ENCODE assay signal across 9 cellular contexts in genomic region chr19:42324655-42325307, GRCh38. TPM values are rescaled to one million over a fixed set of nuclear protein-coding genes. Genes with fewer than 3 reads are reported as not detected.
DNase-seq lines count a peak whose midpoint lies in the region; ATAC-seq lines count a peak whose summit lies in the region.
"Had no signal": no experiment of that assay in that cellular context is flagged by ENCODE, and none has a peak within 500 bp of the region (broad histone marks: within the 10 kb centered on the region; RNA-seq: fewer than 3 reads in every experiment).

No MANE protein-coding gene starts in this region.

- peak in 1 of 2 donors; percentile 1 for ATAC-seq in activated T-cell treated with anti-CD3 and anti-CD28 coated beads, Interleukin-2, amount 50 U/mL, for 4 hours
- ATAC-seq in stimulated activated effector memory CD8-positive, alpha-beta T cell treated with anti-CD3 and anti-CD28 coated beads, Interleukin-12 subunit alpha, Interleukin-12 subunit beta, amount 100 ng/mL, for 72 hours: no peak
- no peak for ATAC-seq in GM21367 (IDR thresholded peaks at IDR 0.05; ENCODE audit: unreplicated experiment)

- peak overlapping the region; percentile 88 for H3K4me3 Mint-ChIP-seq in activated T-cell treated with anti-CD3 and anti-CD28 coated beads, Interleukin-2, amount 50 U/mL, for 4 hours
- H3K4me3 Mint-ChIP-seq in stimulated activated effector memory CD8-positive, alpha-beta T cell treated with anti-CD3 and anti-CD28 coated beads, Interleukin-12 subunit alpha, Interleukin-12 subunit beta, amount 100 ng/mL, for 72 hours: peak overlapping the region; percentile 93

- H3K27ac ChIP-seq in HUES48 (ENCODE audit: low read depth, low read length): peak overlapping the region; percentile 37
- H3K27ac ChIP-seq in iPS-18a (ENCODE audit: low read length): no peak overlapping the region

- H3K27ac Mint-ChIP-seq in stimulated activated effector memory CD8-positive, alpha-beta T cell treated with anti-CD3 and anti-CD28 coated beads, Interleukin-12 subunit alpha, Interleukin-12 subunit beta, amount 100 ng/mL, for 72 hours: peak overlapping the region; percentile 93

- no peaks in the 10 kb centered on the region for H3K36me3 Mint-ChIP-seq in activated T-cell treated with anti-CD3 and anti-CD28 coated beads, Interleukin-2, amount 50 U/mL, for 4 hours (ENCODE audit: insufficient read depth)
- H3K36me3 Mint-ChIP-seq in stimulated activated effector memory CD8-positive, alpha-beta T cell treated with anti-CD3 and anti-CD28 coated beads, Interleukin-12 subunit alpha, Interleukin-12 subunit beta, amount 100 ng/mL, for 72 hours: peaks cover 13% of the 10 kb centered on the region

- no peak for DNase-seq in activated T-cell treated with anti-CD3 and anti-CD28 coated beads, Interleukin-2, amount 50 U/mL, for 4 hours
- DNase-seq in stimulated activated effector memory CD8-positive, alpha-beta T cell treated with anti-CD3 and anti-CD28 coated beads, Interleukin-12 subunit alpha, Interleukin-12 subunit beta, amount 100 ng/mL, for 72 hours (ENCODE audit: low spot score in 2 of 2): peak in 1 of 2 donors; percentile 14
- DNase-seq in stimulated activated CD4-positive, alpha-beta T cell treated with anti-CD3 and anti-CD28 coated beads, Interleukin-4, amount 100 ng/mL, for 1 hour: no peak
- DNase-seq in LoVo (ENCODE audit: low spot score) (no peak), CD1c-positive myeloid dendritic cell (ENCODE audit: extremely low spot score) (no peak)

- H3K9me3 Mint-ChIP-seq in activated T-cell treated with anti-CD3 and anti-CD28 coated beads, Interleukin-2, amount 50 U/mL, for 4 hours: no peaks in the 10 kb centered on the region
- no peaks in the 10 kb centered on the region for H3K9me3 Mint-ChIP-seq in stimulated activated effector memory CD8-positive, alpha-beta T cell treated with anti-CD3 and anti-CD28 coated beads, Interleukin-12 subunit alpha, Interleukin-12 subunit beta, amount 100 ng/mL, for 72 hours

- no peaks in the 10 kb centered on the region; the same call in 1 of the 2 replicates for H3K4me1 ChIP-seq in HUES48 (ENCODE audit: control insufficient read depth, insufficient read depth, low read length)
- H3K4me1 ChIP-seq in iPS-18a (ENCODE audit: control insufficient read depth, low read depth, low read length): peaks cover 7% of the 10 kb centered on the region

- H3K4me1 Mint-ChIP-seq in activated T-cell treated with anti-CD3 and anti-CD28 coated beads, Interleukin-2, amount 50 U/mL, for 4 hours (ENCODE audit: low read depth): peaks cover 18% of the 10 kb centered on the region
- peaks cover 31% of the 10 kb centered on the region for H3K4me1 Mint-ChIP-seq in stimulated activated effector memory CD8-positive, alpha-beta T cell treated with anti-CD3 and anti-CD28 coated beads, Interleukin-12 subunit alpha, Interleukin-12 subunit beta, amount 100 ng/mL, for 72 hours

- no peaks in the 10 kb centered on the region for H3K9me3 ChIP-seq in HUES48 (ENCODE audit: control insufficient read depth, insufficient read depth, low read length)
- H3K9me3 ChIP-seq in iPS-18a (ENCODE audit: control insufficient read depth, low read depth, low read length): no peaks in the 10 kb centered on the region
- H3K9me3 ChIP-seq: thyroid gland had no signal

- H3K4me3 ChIP-seq in HUES48 (ENCODE audit: low read depth, low read length): peak overlapping the region; percentile 58
- H3K4me3 ChIP-seq in iPS-18a (ENCODE audit: low read length): peak overlapping the region; percentile 59

- no peaks in the 10 kb centered on the region for H3K36me3 ChIP-seq in HUES48 (ENCODE audit: control insufficient read depth, insufficient read depth, low read length)
- no peaks in the 10 kb centered on the region for H3K36me3 ChIP-seq in iPS-18a (ENCODE audit: control insufficient read depth, low read depth, low read length)
- H3K36me3 ChIP-seq: thyroid gland had no signal

- peaks cover 23% of the 10 kb centered on the region for H3K27me3 ChIP-seq in HUES48 (ENCODE audit: control insufficient read depth, insufficient read depth, low read length)
- peaks cover 32% of the 10 kb centered on the region for H3K27me3 ChIP-seq in iPS-18a (ENCODE audit: control insufficient read depth, insufficient read depth, low read length)

- H3K27me3 Mint-ChIP-seq in activated T-cell treated with anti-CD3 and anti-CD28 coated beads, Interleukin-2, amount 50 U/mL, for 4 hours (ENCODE audit: low read depth): peaks cover 21% of the 10 kb centered on the region

- no peak overlapping the region for H3K9ac ChIP-seq in HUES48 (ENCODE audit: low read depth, low read length)
- H3K9ac ChIP-seq in iPS-18a (ENCODE audit: low read length): peak overlapping the region; percentile 15

RNA-seq across cellular contexts. Expression of gene MEGF8, which starts 0.7 kb away (rescaled TPM):
- total RNA-seq in activated T-cell treated with anti-CD3 and anti-CD28 coated beads, Interleukin-2, amount 50 U/mL, for 4 hours: 1 to 10 TPM; 6.9 to 7.6 (median 6.9) TPM

RNA-seq across cellular contexts. Expression of gene TMEM145, which starts 11.7 kb away (rescaled TPM):
- not detected for total RNA-seq in activated T-cell treated with anti-CD3 and anti-CD28 coated beads, Interleukin-2, amount 50 U/mL, for 4 hours

RNA-seq across cellular contexts. Expression of gene PAFAH1B3, which starts 22.4 kb away (rescaled TPM):
- 10 to 100 TPM; 55.2 to 67.8 (median 60.0) TPM for total RNA-seq in activated T-cell treated with anti-CD3 and anti-CD28 coated beads, Interleukin-2, amount 50 U/mL, for 4 hours

RNA-seq across cellular contexts. Expression of gene PRR19, which starts 22.8 kb away (rescaled TPM):
- 1 to 10 TPM in 2 of 3 donors, under 1 TPM in 1; 0.58 to 1.5 (median 1.3) TPM for total RNA-seq in activated T-cell treated with anti-CD3 and anti-CD28 coated beads, Interleukin-2, amount 50 U/mL, for 4 hours

RNA-seq across cellular contexts. Expression of gene CIC, which starts 55.7 kb away (rescaled TPM):
- total RNA-seq in activated T-cell treated with anti-CD3 and anti-CD28 coated beads, Interleukin-2, amount 50 U/mL, for 4 hours: 10 to 100 TPM; 54.9 to 67.3 (median 64.1) TPM
